In the genomic region with DNA sequence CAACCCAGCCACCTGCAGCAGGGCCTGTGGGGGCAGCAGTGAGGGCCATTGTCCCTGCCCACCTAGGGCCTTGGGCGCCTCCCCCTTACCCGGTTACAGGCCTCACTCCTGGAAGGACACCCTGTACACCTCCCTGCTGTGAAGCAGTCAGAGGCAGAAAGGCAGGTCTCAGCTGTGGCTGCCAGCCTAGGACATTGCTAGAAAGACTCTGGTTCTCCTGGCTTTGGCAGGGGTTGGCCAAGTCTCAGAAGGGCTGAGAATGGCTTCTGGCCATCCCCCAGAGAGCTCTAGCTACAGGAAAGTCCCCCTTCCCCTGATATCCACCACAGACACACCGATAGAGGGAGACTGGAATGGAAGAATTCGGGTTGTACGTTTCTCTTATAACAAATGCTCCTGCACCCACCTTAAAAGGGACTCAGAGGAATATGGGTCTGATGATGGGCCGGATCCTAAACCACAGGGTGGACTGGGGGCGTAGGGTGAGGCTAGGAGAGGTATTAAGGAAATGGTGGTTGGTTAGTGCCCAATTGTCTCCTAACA, we compare ENCODE assay signal across 9 cellular contexts. TPM values are rescaled to one million over a fixed set of nuclear protein-coding genes. Genes with fewer than 3 reads are reported as not detected.
A peak's percentile ranks its signal among the peaks of the same experiment; 100 is the strongest.
DNase-seq lines count a peak whose midpoint lies in the region; ATAC-seq and TF ChIP-seq lines count a peak whose summit lies in the region.
"Had no signal": no experiment of that assay in that cellular context is flagged by ENCODE, and none has a peak within 500 bp of the region (broad histone marks: within the 10 kb centered on the region; RNA-seq: fewer than 3 reads in every experiment).

No MANE protein-coding gene starts in this region.

- H3F3A ChIP-seq in smooth muscle cell (ENCODE audit: low read depth), result peaks cover 49% of the 10 kb centered on the region

- WGBS in smooth muscle cell (ENCODE audit: low lambda C conversion rate), result 44% methylated on average over 7 of the region's 7 CpGs

- DNase-seq in WTC11 (ENCODE audit: low spot score) (peak; percentile 57), germinal center (ENCODE audit: low spot score) (peak; percentile 33), smooth muscle cell (lab: John Stamatoyannopoulos, UW; ENCODE audit: unreplicated experiment) (no peak), occipital lobe (lab: John Stamatoyannopoulos, UW) (no peak), NCI-H1436 (lab: John Stamatoyannopoulos, UW) (no peak), NCI-H2196 treated with DMSO at 0.1 percent for 48 hours (lab: John Stamatoyannopoulos, UW; ENCODE audit: unreplicated experiment) (no peak)

- peak overlapping the region; percentile 84 for H3K9ac ChIP-seq in smooth muscle cell (ENCODE audit: low read depth)

- H2AFZ ChIP-seq in smooth muscle cell (ENCODE audit: low read depth), result no peak overlapping the region

- CTCF ChIA-PET in WTC11 (lab: Charles Lee), result interaction anchor here (1.0 to 10.1 kb wide), 6 partner anchors 60 to 290 kb away, joined by 4 to 183 read pairs (median 16); a partner anchor contains a TSS

- peak overlapping the region; percentile 100 for H3K27ac ChIP-seq in smooth muscle cell (ENCODE audit: low read depth)

- H4K20me1 ChIP-seq in smooth muscle cell (ENCODE audit: low read depth), result peaks cover 9% of the 10 kb centered on the region

- peaks cover 57% of the 10 kb centered on the region for H3K4me1 ChIP-seq in smooth muscle cell (ENCODE audit: low read depth)

- H3K27ac Mint-ChIP-seq in WTC11, result peak overlapping the region; percentile 79; the same call in 1 of the 2 replicates

- peak overlapping the region; percentile 41 for H3K4me3 Mint-ChIP-seq in WTC11

- peaks cover 61% of the 10 kb centered on the region for H3K4me1 Mint-ChIP-seq in WTC11

- TF ChIP-seq CTCF in WTC11 (IDR thresholded peaks at IDR 0.05), result no peak
- peak; percentile 16 for TF ChIP-seq CTCF in smooth muscle cell (IDR thresholded peaks at IDR 0.05; ENCODE audit: borderline replicate concordance, insufficient read depth, poor library complexity, severe bottlenecking)

- TF ChIP-seq POLR2A in GM19099 (IDR thresholded peaks at IDR 0.05; ENCODE audit: extremely low read depth, insufficient read length, low read depth), result peak; percentile 9

- H3K4me2 ChIP-seq in smooth muscle cell, result peak overlapping the region; percentile 74

- peaks cover 27% of the 10 kb centered on the region for H3K36me3 Mint-ChIP-seq in WTC11

- H3K9me3 ChIP-seq in smooth muscle cell (replicated peaks; ENCODE audit: low read depth), result no peaks in the 10 kb centered on the region

- H3K4me3 ChIP-seq in smooth muscle cell, result no peak overlapping the region

- H3K27me3 Mint-ChIP-seq in WTC11 (ENCODE audit: low read depth), result no peaks in the 10 kb centered on the region; the same call in 1 of the 2 replicates

- no peaks in the 10 kb centered on the region for H3K9me3 Mint-ChIP-seq in WTC11

- no peaks in the 10 kb centered on the region for H3K36me3 ChIP-seq in smooth muscle cell (ENCODE audit: low read depth)

- POLR2A ChIA-PET in WTC11 (lab: Charles Lee), result interaction anchor here (1.0 to 1.3 kb wide), 2 partner anchors 80 to 88 kb away, joined by 3 to 4 read pairs; a partner anchor contains a TSS

- H3K79me2 ChIP-seq in smooth muscle cell (ENCODE audit: low read depth), result no peaks in the 10 kb centered on the region

- no peak for ATAC-seq in WTC11
- ATAC-seq in HG02588 (IDR thresholded peaks at IDR 0.05; ENCODE audit: unreplicated experiment), result no peak
- ATAC-seq: left colon had no signal

- H3K27me3 ChIP-seq in smooth muscle cell (ENCODE audit: low read depth), result no peaks in the 10 kb centered on the region

TF ChIP-seq in WTC11, 78 proteins besides CTCF, POLR2A, EP300 and RAD21:
- TF ChIP-seq ELF4 (CRISPR knock-in tag; IDR thresholded peaks at IDR 0.05; ENCODE audit: low read depth), result no peak
- peak; percentile 41; the same call in 1 of the 2 replicates for TF ChIP-seq ZNF423 (CRISPR knock-in tag; IDR thresholded peaks at IDR 0.05)
- TF ChIP-seq, protein P1, sequence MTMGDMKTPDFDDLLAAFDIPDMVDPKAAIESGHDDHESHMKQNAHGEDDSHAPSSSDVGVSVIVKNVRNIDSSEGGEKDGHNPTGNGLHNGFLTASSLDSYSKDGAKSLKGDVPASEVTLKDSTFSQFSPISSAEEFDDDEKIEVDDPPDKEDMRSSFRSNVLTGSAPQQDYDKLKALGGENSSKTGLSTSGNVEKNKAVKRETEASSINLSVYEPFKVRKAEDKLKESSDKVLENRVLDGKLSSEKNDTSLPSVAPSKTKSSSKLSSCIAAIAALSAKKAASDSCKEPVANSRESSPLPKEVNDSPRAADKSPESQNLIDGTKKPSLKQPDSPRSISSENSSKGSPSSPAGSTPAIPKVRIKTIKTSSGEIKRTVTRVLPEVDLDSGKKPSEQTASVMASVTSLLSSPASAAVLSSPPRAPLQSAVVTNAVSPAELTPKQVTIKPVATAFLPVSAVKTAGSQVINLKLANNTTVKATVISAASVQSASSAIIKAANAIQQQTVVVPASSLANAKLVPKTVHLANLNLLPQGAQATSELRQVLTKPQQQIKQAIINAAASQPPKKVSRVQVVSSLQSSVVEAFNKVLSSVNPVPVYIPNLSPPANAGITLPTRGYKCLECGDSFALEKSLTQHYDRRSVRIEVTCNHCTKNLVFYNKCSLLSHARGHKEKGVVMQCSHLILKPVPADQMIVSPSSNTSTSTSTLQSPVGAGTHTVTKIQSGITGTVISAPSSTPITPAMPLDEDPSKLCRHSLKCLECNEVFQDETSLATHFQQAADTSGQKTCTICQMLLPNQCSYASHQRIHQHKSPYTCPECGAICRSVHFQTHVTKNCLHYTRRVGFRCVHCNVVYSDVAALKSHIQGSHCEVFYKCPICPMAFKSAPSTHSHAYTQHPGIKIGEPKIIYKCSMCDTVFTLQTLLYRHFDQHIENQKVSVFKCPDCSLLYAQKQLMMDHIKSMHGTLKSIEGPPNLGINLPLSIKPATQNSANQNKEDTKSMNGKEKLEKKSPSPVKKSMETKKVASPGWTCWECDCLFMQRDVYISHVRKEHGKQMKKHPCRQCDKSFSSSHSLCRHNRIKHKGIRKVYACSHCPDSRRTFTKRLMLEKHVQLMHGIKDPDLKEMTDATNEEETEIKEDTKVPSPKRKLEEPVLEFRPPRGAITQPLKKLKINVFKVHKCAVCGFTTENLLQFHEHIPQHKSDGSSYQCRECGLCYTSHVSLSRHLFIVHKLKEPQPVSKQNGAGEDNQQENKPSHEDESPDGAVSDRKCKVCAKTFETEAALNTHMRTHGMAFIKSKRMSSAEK (CRISPR knock-in tag; IDR thresholded peaks at IDR 0.05; ENCODE audit: borderline replicate concordance), result no peak
- TF ChIP-seq KAT7 (CRISPR knock-in tag; IDR thresholded peaks at IDR 0.05; ENCODE audit: borderline replicate concordance), result no peak

RNA-seq across cellular contexts. Expression of a gene that starts 2.4 kb away (rescaled TPM):
- total RNA-seq in WTC11 (2021), result 26.7 to 30.0 TPM (median 28.6 TPM) in 3 replicates
- 26.8 and 29.6 TPM in 2 replicates for total RNA-seq in smooth muscle cell
- polyA plus RNA-seq in smooth muscle cell, result 28.4 and 30.5 TPM in 2 replicates
- total RNA-seq in occipital lobe, result 47.9 TPM

RNA-seq across cellular contexts. Expression of a gene that starts 33.8 kb away (rescaled TPM):
- total RNA-seq in WTC11 (2021) (0.34 to 0.59 TPM (median 0.53 TPM) in 3 replicates), smooth muscle cell (0.22 and 0.49 TPM in 2 replicates), occipital lobe (25.6 TPM)
- 0.07 and 0.90 TPM in 2 replicates for polyA plus RNA-seq in smooth muscle cell

Comparison
In these comparisons a context has a peak if more than half of its experiments do, and no peak if none do; other contexts are left out.
1. DNase-seq: peak in WTC11 (single experiment) and germinal center (single experiment); none in smooth muscle cell (single experiment), occipital lobe (single experiment), NCI-H1436 (single experiment) and NCI-H2196 treated with DMSO at 0.1 percent for 48 hours (single experiment).
2. RNA of a gene that starts 33.8 kb away (total RNA-seq): 25.6 TPM in occipital lobe (single experiment); 0.34 to 0.59 TPM in WTC11 and 0.22 to 0.49 TPM in smooth muscle cell; every median in the first group is over 10 times any median in the second.